In genomic region chr1:112618721-112619517, GRCh38 we compare ENCODE assay signal across 1 cellular context.
A peak's percentile ranks its signal among the peaks of the same experiment; 100 is the strongest.
TF ChIP-seq lines count a peak whose summit lies in the region.

A gene with protein sequence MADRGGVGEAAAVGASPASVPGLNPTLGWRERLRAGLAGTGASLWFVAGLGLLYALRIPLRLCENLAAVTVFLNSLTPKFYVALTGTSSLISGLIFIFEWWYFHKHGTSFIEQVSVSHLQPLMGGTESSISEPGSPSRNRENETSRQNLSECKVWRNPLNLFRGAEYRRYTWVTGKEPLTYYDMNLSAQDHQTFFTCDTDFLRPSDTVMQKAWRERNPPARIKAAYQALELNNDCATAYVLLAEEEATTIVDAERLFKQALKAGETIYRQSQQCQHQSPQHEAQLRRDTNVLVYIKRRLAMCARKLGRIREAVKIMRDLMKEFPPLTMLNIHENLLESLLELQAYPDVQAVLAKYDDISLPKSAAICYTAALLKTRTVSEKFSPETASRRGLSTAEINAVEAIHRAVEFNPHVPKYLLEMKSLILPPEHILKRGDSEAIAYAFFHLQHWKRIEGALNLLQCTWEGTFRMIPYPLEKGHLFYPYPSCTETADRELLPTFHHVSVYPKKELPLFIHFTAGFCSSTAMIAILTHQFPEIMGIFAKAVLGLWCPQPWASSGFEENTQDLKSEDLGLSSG (minus strand): TSS chr1:112619141. CDS start chr1:112619113, 28 bp downstream.

TF ChIP-seq in HepG2, 621 proteins besides CTCF, POLR2A, EP300 and RAD21 (continued from another document and continues in another):
- TF ChIP-seq NFRKB (IDR thresholded peaks at IDR 0.05) (0 out of 2 replicates have a peak, but pooled peaks have one; percentile 55), MTA3 (CRISPR knock-in tag; IDR thresholded peaks at IDR 0.05) (no peak), HNF4A (CRISPR knock-in tag; IDR thresholded peaks at IDR 0.05) (no peak), NKX3-1 (CRISPR knock-in tag; IDR thresholded peaks at IDR 0.05) (0 out of 2 replicates have a peak, but pooled peaks have one; percentile 13), GFI1 (CRISPR knock-in tag; IDR thresholded peaks at IDR 0.05; ENCODE audit: borderline replicate concordance) (no peak), NR2C2 (CRISPR knock-in tag; IDR thresholded peaks at IDR 0.05; ENCODE audit: borderline replicate concordance) (peak; percentile 15; the same call in 1 of the 2 replicates), ZNF160 (CRISPR knock-in tag; IDR thresholded peaks at IDR 0.05) (peak; percentile 72; the same call in 1 of the 2 replicates), DPF2 (CRISPR knock-in tag; IDR thresholded peaks at IDR 0.05; ENCODE audit: borderline replicate concordance, low read depth) (no peak), ZNF317 (CRISPR knock-in tag; IDR thresholded peaks at IDR 0.05) (no peak), ZNF143 (CRISPR knock-in tag; IDR thresholded peaks at IDR 0.05) (peak; percentile 65; the same call in 1 of the 2 replicates), ZNF20 (CRISPR knock-in tag; IDR thresholded peaks at IDR 0.05) (no peak), ZBTB49 (CRISPR knock-in tag; IDR thresholded peaks at IDR 0.05; ENCODE audit: borderline replicate concordance) (no peak), CERS6 (CRISPR knock-in tag; IDR thresholded peaks at IDR 0.05) (no peak), ZNF589 (CRISPR knock-in tag; conservative IDR thresholded peaks at IDR 0.05) (no peak), RNF2 (conservative IDR thresholded peaks at IDR 0.05; ENCODE audit: low read depth) (no peak), ZBTB38 (CRISPR knock-in tag; IDR thresholded peaks at IDR 0.05) (peak; percentile 39; the same call in 1 of the 2 replicates), CENPT (CRISPR knock-in tag; IDR thresholded peaks at IDR 0.05; ENCODE audit: low read depth) (0 out of 2 replicates have a peak, but pooled peaks have one; percentile 52), NFE2L2 (IDR thresholded peaks at IDR 0.05; ENCODE audit: low read length) (no peak), MBD4 (IDR thresholded peaks at IDR 0.05; ENCODE audit: borderline replicate concordance, low read length) (no peak), ZNF337 (CRISPR knock-in tag; IDR thresholded peaks at IDR 0.05; ENCODE audit: borderline replicate concordance, low read depth) (no peak), MED8 (CRISPR knock-in tag; IDR thresholded peaks at IDR 0.05; ENCODE audit: insufficient replicate concordance) (peak; percentile 69), KLF6 (CRISPR knock-in tag; IDR thresholded peaks at IDR 0.05) (peak; percentile 42; the same call in 1 of the 2 replicates), SALL1 (CRISPR knock-in tag; IDR thresholded peaks at IDR 0.05) (peak; percentile 72), NCOA2 (CRISPR knock-in tag; IDR thresholded peaks at IDR 0.05) (0 out of 2 replicates have a peak, but pooled peaks have one; percentile 18), ZNF10 (CRISPR knock-in tag; IDR thresholded peaks at IDR 0.05; ENCODE audit: borderline replicate concordance, low read depth) (no peak), ZSCAN30 (CRISPR knock-in tag; IDR thresholded peaks at IDR 0.05) (no peak), KDM1A (CRISPR knock-in tag; IDR thresholded peaks at IDR 0.05) (no peak), FOXP1 (IDR thresholded peaks at IDR 0.05) (no peak), FOXP1 (CRISPR knock-in tag; IDR thresholded peaks at IDR 0.05) (no peak), SIN3B (IDR thresholded peaks at IDR 0.05; ENCODE audit: low read length) (0 out of 2 replicates have a peak, but pooled peaks have one; percentile 23), EED (CRISPR knock-in tag; IDR thresholded peaks at IDR 0.05) (no peak), ZNF720 (CRISPR knock-in tag; IDR thresholded peaks at IDR 0.05) (0 out of 2 replicates have a peak, but pooled peaks have one; percentile 58), ZNF770 (CRISPR knock-in tag; IDR thresholded peaks at IDR 0.05) (no peak)
- TF ChIP-seq, protein P1, sequence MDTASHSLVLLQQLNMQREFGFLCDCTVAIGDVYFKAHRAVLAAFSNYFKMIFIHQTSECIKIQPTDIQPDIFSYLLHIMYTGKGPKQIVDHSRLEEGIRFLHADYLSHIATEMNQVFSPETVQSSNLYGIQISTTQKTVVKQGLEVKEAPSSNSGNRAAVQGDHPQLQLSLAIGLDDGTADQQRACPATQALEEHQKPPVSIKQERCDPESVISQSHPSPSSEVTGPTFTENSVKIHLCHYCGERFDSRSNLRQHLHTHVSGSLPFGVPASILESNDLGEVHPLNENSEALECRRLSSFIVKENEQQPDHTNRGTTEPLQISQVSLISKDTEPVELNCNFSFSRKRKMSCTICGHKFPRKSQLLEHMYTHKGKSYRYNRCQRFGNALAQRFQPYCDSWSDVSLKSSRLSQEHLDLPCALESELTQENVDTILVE (CRISPR knock-in tag; IDR thresholded peaks at IDR 0.05) = no peak
- TF ChIP-seq, protein P2, sequence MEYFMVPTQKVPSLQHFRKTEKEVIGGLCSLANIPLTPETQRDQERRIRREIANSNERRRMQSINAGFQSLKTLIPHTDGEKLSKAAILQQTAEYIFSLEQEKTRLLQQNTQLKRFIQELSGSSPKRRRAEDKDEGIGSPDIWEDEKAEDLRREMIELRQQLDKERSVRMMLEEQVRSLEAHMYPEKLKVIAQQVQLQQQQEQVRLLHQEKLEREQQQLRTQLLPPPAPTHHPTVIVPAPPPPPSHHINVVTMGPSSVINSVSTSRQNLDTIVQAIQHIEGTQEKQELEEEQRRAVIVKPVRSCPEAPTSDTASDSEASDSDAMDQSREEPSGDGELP (IDR thresholded peaks at IDR 0.05; ENCODE audit: borderline replicate concordance, low read depth) = no peak
- TF ChIP-seq, protein P3, sequence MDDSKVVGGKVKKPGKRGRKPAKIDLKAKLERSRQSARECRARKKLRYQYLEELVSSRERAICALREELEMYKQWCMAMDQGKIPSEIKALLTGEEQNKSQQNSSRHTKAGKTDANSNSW (CRISPR knock-in tag; IDR thresholded peaks at IDR 0.05; ENCODE audit: borderline replicate concordance) = no peak
- TF ChIP-seq, protein P4, sequence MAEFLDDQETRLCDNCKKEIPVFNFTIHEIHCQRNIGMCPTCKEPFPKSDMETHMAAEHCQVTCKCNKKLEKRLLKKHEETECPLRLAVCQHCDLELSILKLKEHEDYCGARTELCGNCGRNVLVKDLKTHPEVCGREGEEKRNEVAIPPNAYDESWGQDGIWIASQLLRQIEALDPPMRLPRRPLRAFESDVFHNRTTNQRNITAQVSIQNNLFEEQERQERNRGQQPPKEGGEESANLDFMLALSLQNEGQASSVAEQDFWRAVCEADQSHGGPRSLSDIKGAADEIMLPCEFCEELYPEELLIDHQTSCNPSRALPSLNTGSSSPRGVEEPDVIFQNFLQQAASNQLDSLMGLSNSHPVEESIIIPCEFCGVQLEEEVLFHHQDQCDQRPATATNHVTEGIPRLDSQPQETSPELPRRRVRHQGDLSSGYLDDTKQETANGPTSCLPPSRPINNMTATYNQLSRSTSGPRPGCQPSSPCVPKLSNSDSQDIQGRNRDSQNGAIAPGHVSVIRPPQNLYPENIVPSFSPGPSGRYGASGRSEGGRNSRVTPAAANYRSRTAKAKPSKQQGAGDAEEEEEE (CRISPR knock-in tag; IDR thresholded peaks at IDR 0.05; ENCODE audit: borderline replicate concordance) = no peak
- TF ChIP-seq, protein P5, sequence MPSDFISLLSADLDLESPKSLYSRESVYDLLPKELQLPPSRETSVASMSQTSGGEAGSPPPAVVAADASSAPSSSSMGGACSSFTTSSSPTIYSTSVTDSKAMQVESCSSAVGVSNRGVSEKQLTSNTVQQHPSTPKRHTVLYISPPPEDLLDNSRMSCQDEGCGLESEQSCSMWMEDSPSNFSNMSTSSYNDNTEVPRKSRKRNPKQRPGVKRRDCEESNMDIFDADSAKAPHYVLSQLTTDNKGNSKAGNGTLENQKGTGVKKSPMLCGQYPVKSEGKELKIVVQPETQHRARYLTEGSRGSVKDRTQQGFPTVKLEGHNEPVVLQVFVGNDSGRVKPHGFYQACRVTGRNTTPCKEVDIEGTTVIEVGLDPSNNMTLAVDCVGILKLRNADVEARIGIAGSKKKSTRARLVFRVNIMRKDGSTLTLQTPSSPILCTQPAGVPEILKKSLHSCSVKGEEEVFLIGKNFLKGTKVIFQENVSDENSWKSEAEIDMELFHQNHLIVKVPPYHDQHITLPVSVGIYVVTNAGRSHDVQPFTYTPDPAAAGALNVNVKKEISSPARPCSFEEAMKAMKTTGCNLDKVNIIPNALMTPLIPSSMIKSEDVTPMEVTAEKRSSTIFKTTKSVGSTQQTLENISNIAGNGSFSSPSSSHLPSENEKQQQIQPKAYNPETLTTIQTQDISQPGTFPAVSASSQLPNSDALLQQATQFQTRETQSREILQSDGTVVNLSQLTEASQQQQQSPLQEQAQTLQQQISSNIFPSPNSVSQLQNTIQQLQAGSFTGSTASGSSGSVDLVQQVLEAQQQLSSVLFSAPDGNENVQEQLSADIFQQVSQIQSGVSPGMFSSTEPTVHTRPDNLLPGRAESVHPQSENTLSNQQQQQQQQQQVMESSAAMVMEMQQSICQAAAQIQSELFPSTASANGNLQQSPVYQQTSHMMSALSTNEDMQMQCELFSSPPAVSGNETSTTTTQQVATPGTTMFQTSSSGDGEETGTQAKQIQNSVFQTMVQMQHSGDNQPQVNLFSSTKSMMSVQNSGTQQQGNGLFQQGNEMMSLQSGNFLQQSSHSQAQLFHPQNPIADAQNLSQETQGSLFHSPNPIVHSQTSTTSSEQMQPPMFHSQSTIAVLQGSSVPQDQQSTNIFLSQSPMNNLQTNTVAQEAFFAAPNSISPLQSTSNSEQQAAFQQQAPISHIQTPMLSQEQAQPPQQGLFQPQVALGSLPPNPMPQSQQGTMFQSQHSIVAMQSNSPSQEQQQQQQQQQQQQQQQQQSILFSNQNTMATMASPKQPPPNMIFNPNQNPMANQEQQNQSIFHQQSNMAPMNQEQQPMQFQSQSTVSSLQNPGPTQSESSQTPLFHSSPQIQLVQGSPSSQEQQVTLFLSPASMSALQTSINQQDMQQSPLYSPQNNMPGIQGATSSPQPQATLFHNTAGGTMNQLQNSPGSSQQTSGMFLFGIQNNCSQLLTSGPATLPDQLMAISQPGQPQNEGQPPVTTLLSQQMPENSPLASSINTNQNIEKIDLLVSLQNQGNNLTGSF (CRISPR knock-in tag; IDR thresholded peaks at IDR 0.05) = 0 out of 2 replicates have a peak, but pooled peaks have one; percentile 46
- TF ChIP-seq, protein P6, sequence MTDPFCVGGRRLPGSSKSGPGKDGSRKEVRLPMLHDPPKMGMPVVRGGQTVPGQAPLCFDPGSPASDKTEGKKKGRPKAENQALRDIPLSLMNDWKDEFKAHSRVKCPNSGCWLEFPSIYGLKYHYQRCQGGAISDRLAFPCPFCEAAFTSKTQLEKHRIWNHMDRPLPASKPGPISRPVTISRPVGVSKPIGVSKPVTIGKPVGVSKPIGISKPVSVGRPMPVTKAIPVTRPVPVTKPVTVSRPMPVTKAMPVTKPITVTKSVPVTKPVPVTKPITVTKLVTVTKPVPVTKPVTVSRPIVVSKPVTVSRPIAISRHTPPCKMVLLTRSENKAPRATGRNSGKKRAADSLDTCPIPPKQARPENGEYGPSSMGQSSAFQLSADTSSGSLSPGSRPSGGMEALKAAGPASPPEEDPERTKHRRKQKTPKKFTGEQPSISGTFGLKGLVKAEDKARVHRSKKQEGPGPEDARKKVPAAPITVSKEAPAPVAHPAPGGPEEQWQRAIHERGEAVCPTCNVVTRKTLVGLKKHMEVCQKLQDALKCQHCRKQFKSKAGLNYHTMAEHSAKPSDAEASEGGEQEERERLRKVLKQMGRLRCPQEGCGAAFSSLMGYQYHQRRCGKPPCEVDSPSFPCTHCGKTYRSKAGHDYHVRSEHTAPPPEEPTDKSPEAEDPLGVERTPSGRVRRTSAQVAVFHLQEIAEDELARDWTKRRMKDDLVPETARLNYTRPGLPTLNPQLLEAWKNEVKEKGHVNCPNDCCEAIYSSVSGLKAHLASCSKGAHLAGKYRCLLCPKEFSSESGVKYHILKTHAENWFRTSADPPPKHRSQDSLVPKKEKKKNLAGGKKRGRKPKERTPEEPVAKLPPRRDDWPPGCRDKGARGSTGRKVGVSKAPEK (CRISPR knock-in tag; IDR thresholded peaks at IDR 0.05; ENCODE audit: borderline replicate concordance) = no peak
